Comparison of ENCODE assay signal across 12 cellular contexts in genomic region chr4:129264008-129264657, GRCh38.
DNase-seq lines count a peak whose midpoint lies in the region; ATAC-seq, FAIRE-seq and TF ChIP-seq lines count a peak whose summit lies in the region.
"Had no signal": no experiment of that assay in that cellular context is flagged by ENCODE, and none has a peak within 500 bp of the region (broad histone marks: within the 10 kb centered on the region; RNA-seq: fewer than 3 reads in every experiment).

No MANE protein-coding gene starts in this region.

- H3K27ac ChIP-seq in neuronal stem cell (replicated peaks; ENCODE audit: low read length) (no peak overlapping the region), thyroid gland (no peak overlapping the region)
- H3K27ac ChIP-seq: coronary artery, parathyroid adenoma had no signal

- H3K4ac ChIP-seq in neuronal stem cell (ENCODE audit: low read length) = no peak overlapping the region

- no peak for TF ChIP-seq CTCF in thyroid gland (IDR thresholded peaks at IDR 0.05)

- no peak overlapping the region for H3K23ac ChIP-seq in neuronal stem cell (ENCODE audit: low read depth, low read length, poor library complexity)

- H3K14ac ChIP-seq in neuronal stem cell (ENCODE audit: low read length) = no peak overlapping the region

- WGBS in neuronal stem cell (ENCODE audit: extremely low coverage in 2 of 2, insufficient read length in 2 of 2, insufficient replicate concordance in 1 of 2), 2 donors = no CpG with 5 or more reads among the region's 1 CpG
- WGBS in thyroid gland, 2 donors = 94 to 98% methylated on average over 1 of the region's 1 CpG

- no peaks in the 10 kb centered on the region for H3K79me1 ChIP-seq in neuronal stem cell (ENCODE audit: low read depth, low read length)

- H2BK5ac ChIP-seq in neuronal stem cell (ENCODE audit: low read length) = no peak overlapping the region

- no peak overlapping the region for H2BK12ac ChIP-seq in neuronal stem cell (ENCODE audit: low read length)

- TF ChIP-seq POLR2A in thyroid gland (IDR thresholded peaks at IDR 0.05) = no peak

- H3K18ac ChIP-seq in neuronal stem cell (ENCODE audit: low read length) = no peak overlapping the region

- FAIRE-seq in RCC 7860 (lab: Jason Lieb, UNC) = no peak

- H4K8ac ChIP-seq in neuronal stem cell (ENCODE audit: low read depth, low read length) = no peak overlapping the region

- DNase-seq in neuronal stem cell (ENCODE audit: low spot score) (no peak), RCC 7860 (ENCODE audit: low spot score) (no peak), 8988T (no peak), AG08396 (ENCODE audit: low spot score) (no peak), thyroid gland (no peak)
- DNase-seq: Kasumi-1 had no signal

- no peak overlapping the region for H3K4me3 ChIP-seq in neuronal stem cell (ENCODE audit: low read length in 2 of 2)
- H3K4me3 ChIP-seq in thyroid gland (replicated peaks in 1 of 3) = no peak overlapping the region
- H3K4me3 ChIP-seq: coronary artery had no signal

- H3K4me2 ChIP-seq in neuronal stem cell (ENCODE audit: insufficient read depth, low read length, poor library complexity, severe bottlenecking) = no peak overlapping the region

- H2BK120ac ChIP-seq in neuronal stem cell (ENCODE audit: low read depth, low read length) = no peak overlapping the region

- H2AFZ ChIP-seq in neuronal stem cell (ENCODE audit: low read length) = peak overlapping the region; percentile 30
- H2AFZ ChIP-seq: parathyroid adenoma had no signal

- H3K36me3 ChIP-seq in neuronal stem cell (replicated peaks in 1 of 2; ENCODE audit: control insufficient read depth in 2 of 2, insufficient read depth in 2 of 2, low read length in 2 of 2) (no peaks in the 10 kb centered on the region), thyroid gland (no peaks in the 10 kb centered on the region)

- intact Hi-C loops in thyroid gland (cut with DNase I) = no loop called here

- H3K9ac ChIP-seq in neuronal stem cell (ENCODE audit: low read depth, low read length, poor library complexity) = no peak overlapping the region
- H3K9ac ChIP-seq: parathyroid adenoma had no signal

- no peaks in the 10 kb centered on the region for H3K9me3 ChIP-seq in neuronal stem cell (replicated peaks in 1 of 2; ENCODE audit: control insufficient read depth in 2 of 2, insufficient read depth in 1 of 2, low read depth in 1 of 2, low read length in 2 of 2)
- no peaks in the 10 kb centered on the region for H3K9me3 ChIP-seq in thyroid gland

- H4K91ac ChIP-seq in neuronal stem cell (ENCODE audit: low read depth, low read length, poor library complexity) = no peak overlapping the region

- no peaks in the 10 kb centered on the region for H3K27me3 ChIP-seq in neuronal stem cell (ENCODE audit: control insufficient read depth in 3 of 3, insufficient read depth in 3 of 3, low read depth in 1 of 3, low read length in 3 of 3)
- no peaks in the 10 kb centered on the region for H3K27me3 ChIP-seq in thyroid gland

- H2BK15ac ChIP-seq in neuronal stem cell (ENCODE audit: low read length) = no peak overlapping the region

- ATAC-seq in GM19023 (IDR thresholded peaks at IDR 0.05; ENCODE audit: unreplicated experiment) = peak; percentile 98
- ATAC-seq in HG02610 (IDR thresholded peaks at IDR 0.05; ENCODE audit: unreplicated experiment) = peak; percentile 97
- peak; percentile 98 for ATAC-seq in HG03521 (IDR thresholded peaks at IDR 0.05; ENCODE audit: unreplicated experiment)
- ATAC-seq: Panc1 had no signal

- no peaks in the 10 kb centered on the region for H3K4me1 ChIP-seq in neuronal stem cell (ENCODE audit: control insufficient read depth in 2 of 2, insufficient read depth in 1 of 2, low read depth in 1 of 2, low read length in 2 of 2)
- no peaks in the 10 kb centered on the region for H3K4me1 ChIP-seq in thyroid gland
- H3K4me1 ChIP-seq: parathyroid adenoma had no signal

- no peak overlapping the region for H2AK5ac ChIP-seq in neuronal stem cell (ENCODE audit: low read depth, low read length)
